Comparison of ENCODE assay signal across 17 cellular contexts in the genomic region with DNA sequence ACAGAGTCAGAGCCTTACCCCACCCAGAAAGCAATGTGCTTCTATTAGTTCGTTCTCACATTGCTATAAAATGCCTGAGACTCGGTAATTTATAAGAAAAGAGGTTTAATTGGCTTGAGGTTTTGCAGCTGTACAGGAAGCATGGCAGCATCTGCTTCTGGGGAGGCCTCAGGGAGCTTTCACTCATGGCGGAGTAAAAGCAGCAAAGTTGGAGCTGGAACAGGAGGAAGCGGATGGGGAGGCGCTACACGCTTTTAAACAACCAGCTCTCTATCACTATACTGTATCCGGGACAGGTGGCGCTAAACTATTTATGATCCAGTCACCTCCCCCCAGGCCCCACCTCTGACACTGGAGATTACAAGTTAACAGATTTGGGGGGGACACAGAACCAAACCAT.
"Had no signal": no experiment of that assay in that cellular context is flagged by ENCODE, and none has a peak within 500 bp of the region (broad histone marks: within the 10 kb centered on the region; RNA-seq: fewer than 3 reads in every experiment).

No MANE protein-coding gene starts in this region.

- ATAC-seq: body of pancreas; left lung; lower lobe of right lung; naive thymus-derived CD8-positive, alpha-beta T cell; right cardiac atrium had no signal

- H3K4me3 Mint-ChIP-seq: activated CD4-positive, alpha-beta memory T cell treated with anti-CD3 and anti-CD28 coated beads, Interleukin-2, amount 10 ng/mL, durations not matched to agents 7 days and 5 days; activated CD4-positive, alpha-beta T cell treated with anti-CD3 and anti-CD28 coated beads, Interleukin-2, amount 10 ng/mL, durations not matched to agents 7 days and 5 days; naive thymus-derived CD8-positive, alpha-beta T cell had no signal

- H3K9me3 Mint-ChIP-seq: activated CD4-positive, alpha-beta memory T cell treated with anti-CD3 and anti-CD28 coated beads, Interleukin-2, amount 10 ng/mL, durations not matched to agents 7 days and 5 days; naive thymus-derived CD8-positive, alpha-beta T cell had no signal

- H3K27me3 Mint-ChIP-seq: activated CD4-positive, alpha-beta memory T cell treated with anti-CD3 and anti-CD28 coated beads, Interleukin-2, amount 10 ng/mL, durations not matched to agents 7 days and 5 days; activated CD4-positive, alpha-beta T cell treated with anti-CD3 and anti-CD28 coated beads, Interleukin-2, amount 10 ng/mL, durations not matched to agents 7 days and 5 days; naive thymus-derived CD8-positive, alpha-beta T cell had no signal

- DNase-seq: activated CD4-positive, alpha-beta memory T cell treated with anti-CD3 and anti-CD28 coated beads, Interleukin-2, amount 10 ng/mL, durations not matched to agents 7 days and 5 days; activated CD4-positive, alpha-beta T cell treated with anti-CD3 and anti-CD28 coated beads, Interleukin-2, amount 10 ng/mL, durations not matched to agents 7 days and 5 days; activated CD4-positive, CD25-positive, alpha-beta regulatory T cell treated with anti-CD3 and anti-CD28 coated beads, Interleukin-2, amount 50 U/mL, for 72 hours; activated gamma-delta T cell; activated naive CD4-positive, alpha-beta T cell treated with anti-CD3 and anti-CD28 coated beads, Interleukin-2, amount 50 U/mL, for 16 hours; adrenal gland; aorta; body of pancreas; cerebellar nuclear complex; colonic mucosa; effector CD8-positive, alpha-beta T cell; left lung; lower lobe of right lung; mesenchymal stem cell; naive thymus-derived CD8-positive, alpha-beta T cell; right cardiac atrium; spleen had no signal
